Comparison of ENCODE assay signal across 8 cellular contexts in the genomic region with DNA sequence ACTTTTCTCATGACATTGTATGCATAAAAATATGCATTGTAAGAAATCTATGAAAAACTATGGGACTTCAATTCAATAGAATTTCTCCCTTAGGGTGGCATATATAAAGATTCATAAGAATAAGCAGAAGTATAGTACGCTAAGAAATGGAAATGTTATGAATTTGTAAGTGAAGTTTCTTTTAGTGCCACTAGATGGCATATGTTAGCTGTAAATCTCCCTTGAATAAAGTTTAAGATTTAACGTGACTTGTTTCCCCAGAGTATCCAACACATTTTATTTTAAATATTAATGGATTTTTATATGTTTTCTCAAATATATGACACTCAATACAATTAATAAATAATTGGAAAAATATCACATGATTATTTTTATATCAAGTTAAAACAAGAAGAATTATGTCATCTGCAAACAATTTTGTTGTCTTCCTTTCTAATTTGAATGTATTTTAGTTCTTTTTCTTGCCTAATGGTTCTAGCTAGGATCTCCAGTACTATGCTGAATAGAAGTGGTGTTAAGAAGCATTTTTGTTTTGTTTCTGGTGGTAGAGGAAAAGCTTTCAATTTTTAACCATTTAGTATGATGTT.
A peak's percentile ranks its signal among the peaks of the same experiment; 100 is the strongest.
DNase-seq lines count a peak whose midpoint lies in the region; ATAC-seq, FAIRE-seq and TF ChIP-seq lines count a peak whose summit lies in the region.

No MANE protein-coding gene starts in this region.

- H3K36me3 Mint-ChIP-seq in activated T-helper 17 cell treated with anti-CD3 and anti-CD28 coated beads, Interleukin-2, amount 50 U/mL, for 72 hours (ENCODE audit: low read depth), result no peaks in the 10 kb centered on the region

- H4K91ac ChIP-seq in mesenchymal stem cell (ENCODE audit: low read length), result no peak overlapping the region

- no peak overlapping the region for H2BK15ac ChIP-seq in mesenchymal stem cell (ENCODE audit: low read depth, poor library complexity, severe bottlenecking)

- H3K27me3 ChIP-seq in BJ (ENCODE audit: control insufficient read depth, insufficient read depth, low read length) (no peaks in the 10 kb centered on the region), K562 (ENCODE audit: control insufficient read depth in 2 of 2, insufficient read depth in 2 of 2, low read length in 2 of 2) (no peaks in the 10 kb centered on the region), mesenchymal stem cell (ENCODE audit: control insufficient read depth in 1 of 2, insufficient read depth in 1 of 2, low read length in 2 of 2) (no peaks in the 10 kb centered on the region)

- H3K79me2 ChIP-seq in K562 (ENCODE audit: control insufficient read depth, insufficient read depth, low read length), result no peaks in the 10 kb centered on the region

- H3K9me1 ChIP-seq in K562 (ENCODE audit: control insufficient read depth, insufficient read depth, low read length), result no peaks in the 10 kb centered on the region

- H2AFZ ChIP-seq in K562 (ENCODE audit: low read depth, low read length) (no peak overlapping the region), mesenchymal stem cell (ENCODE audit: low read depth, low read length) (no peak overlapping the region)

- H2BK5ac ChIP-seq in mesenchymal stem cell (ENCODE audit: low read depth, low read length, poor library complexity, severe bottlenecking), result no peak overlapping the region

- H3K9me3 ChIP-seq in K562 (replicated peaks; ENCODE audit: control insufficient read depth, insufficient read depth, low read depth, low read length) (no peaks in the 10 kb centered on the region), mesenchymal stem cell (ENCODE audit: control insufficient read depth, low read length) (no peaks in the 10 kb centered on the region)

- FAIRE-seq in K562 (lab: Jason Lieb, UNC), result peak; percentile 23

- H3K79me1 ChIP-seq in mesenchymal stem cell (replicated peaks; ENCODE audit: low read length, poor library complexity, severe bottlenecking), result no peaks in the 10 kb centered on the region

- CTCF ChIA-PET in BJ (lab: Yijun Ruan, JAX), result interaction anchor here (0.5 to 4.3 kb wide), 16 partner anchors 8 to 1246 kb away, joined by 3 to 22 read pairs (median 4); a partner anchor contains a TSS
- CTCF ChIA-PET in K562 (lab: Yijun Ruan, JAX; ENCODE audit: low intra/inter-chr PET ratio), result interaction anchor here (1.3 to 1.7 kb wide), 2 partner anchors 1089 to 1123 kb away, joined by 5 to 12 read pairs; no protein-coding TSS in a partner anchor

- no peaks in the 10 kb centered on the region for H3K9me3 Mint-ChIP-seq in activated T-helper 17 cell treated with anti-CD3 and anti-CD28 coated beads, Interleukin-2, amount 50 U/mL, for 72 hours

- no peak overlapping the region for H2AK5ac ChIP-seq in mesenchymal stem cell (ENCODE audit: low read length, severe bottlenecking)

- TF ChIP-seq POLR2A in K562 (conservative IDR thresholded peaks at IDR 0.05), result no peak

- in situ Hi-C loops in K562 (cut with MboI), result loop anchor here (10.0 to 25.0 kb wide), 3 partner anchors 1080 to 1255 kb away; no protein-coding TSS in a partner anchor

- no peak overlapping the region for H3K27ac ChIP-seq in K562 (ENCODE audit: extremely low read depth, low read depth, low read length)
- no peak overlapping the region for H3K27ac ChIP-seq in mesenchymal stem cell (ENCODE audit: low read length, poor library complexity, severe bottlenecking)

- H3K4me2 ChIP-seq in K562 (ENCODE audit: insufficient read depth, low read length) (no peak overlapping the region), mesenchymal stem cell (ENCODE audit: low read length, poor library complexity, severe bottlenecking) (no peak overlapping the region)

- H3K18ac ChIP-seq in mesenchymal stem cell (ENCODE audit: low read depth in 1 of 2, low read length in 2 of 2), result no peak overlapping the region

- H3K4ac ChIP-seq in mesenchymal stem cell (ENCODE audit: low read depth in 1 of 2, low read length in 2 of 2), result no peak overlapping the region

- no peak overlapping the region for H3K14ac ChIP-seq in mesenchymal stem cell (ENCODE audit: low read length in 2 of 2)

- WGBS in K562 (ENCODE audit: insufficient coverage, low coverage, missing lambda C conversion rate), result 6% methylated on average over 2 of the region's 2 CpGs
- no CpG with 5 or more reads among the region's 2 CpGs for WGBS in mesenchymal stem cell

- TF ChIP-seq EP300 in K562 (IDR thresholded peaks at IDR 0.05; ENCODE audit: low read length), result no peak

- TF ChIP-seq CTCF in BJ (IDR thresholded peaks at IDR 0.05; ENCODE audit: insufficient read depth, low read depth, low read length) (peak; percentile 47), K562 (IDR thresholded peaks at IDR 0.05 in 2 of 3, conservative IDR thresholded peaks at IDR 0.05 in 1 of 3; ENCODE audit: insufficient read depth in 2 of 3, low read depth in 1 of 3, low read length in 3 of 3) (peak in 2 of 3 experiments; percentile 16 to 66; a peak in 3 of 6 replicates)

- POLR2A ChIA-PET in BJ (lab: Charles Lee) (no interaction called here), K562 (lab: Yijun Ruan, JAX) (interaction anchor here (0.6 kb wide), 1 partner anchor 1122 kb away, joined by 4 read pairs; no protein-coding TSS in a partner anchor)

- peak; percentile 57 to 70 for TF ChIP-seq RAD21 in K562 (CRISPR knock-in tag; conservative IDR thresholded peaks at IDR 0.05 in 1 of 2, IDR thresholded peaks at IDR 0.05 in 1 of 2)

- H3K4me1 ChIP-seq in K562 (replicated peaks in 1 of 2; ENCODE audit: control insufficient read depth in 2 of 2, insufficient read depth in 2 of 2, low read length in 2 of 2) (no peaks in the 10 kb centered on the region), mesenchymal stem cell (ENCODE audit: control insufficient read depth, insufficient read depth, low read depth, low read length) (no peaks in the 10 kb centered on the region)

- no peak overlapping the region for H3K4me3 Mint-ChIP-seq in activated T-helper 17 cell treated with anti-CD3 and anti-CD28 coated beads, Interleukin-2, amount 50 U/mL, for 72 hours

- H3K27me3 Mint-ChIP-seq in activated T-helper 17 cell treated with anti-CD3 and anti-CD28 coated beads, Interleukin-2, amount 50 U/mL, for 72 hours, result no peaks in the 10 kb centered on the region

- H3K27ac Mint-ChIP-seq in activated T-helper 17 cell treated with anti-CD3 and anti-CD28 coated beads, Interleukin-2, amount 50 U/mL, for 72 hours, result no peak overlapping the region

- H4K20me1 ChIP-seq in K562 (replicated peaks; ENCODE audit: control insufficient read depth, insufficient read depth, low read length), result no peaks in the 10 kb centered on the region

- ATAC-seq in GM19467 (IDR thresholded peaks at IDR 0.05; ENCODE audit: unreplicated experiment), result peak; percentile 63
- ATAC-seq in K562, result peak; percentile 51; the same call in 1 of the 3 replicates
- no peak for ATAC-seq in HG03571 (IDR thresholded peaks at IDR 0.05; ENCODE audit: unreplicated experiment)
- no peak for ATAC-seq in activated T-helper 17 cell treated with anti-CD3 and anti-CD28 coated beads, Interleukin-2, amount 50 U/mL, for 72 hours (replicated peaks)

- no peak overlapping the region for H4K8ac ChIP-seq in mesenchymal stem cell (ENCODE audit: low read length)

- DNase-seq in BJ (ENCODE audit: low read depth), result no peak
- peak; percentile 60 for DNase-seq in NCI-H1105 treated with DMSO at 0.1 percent for 48 hours (lab: John Stamatoyannopoulos, UW)
- DNase-seq in K562 (ENCODE audit: extremely low read depth in 1 of 4, low spot score in 3 of 4), result peak; percentile 15 to 32 (median 24)
- peak; percentile 35 for DNase-seq in mesenchymal stem cell
- DNase-seq in mesenteric fat pad (ENCODE audit: low spot score), result no peak

- H2BK12ac ChIP-seq in mesenchymal stem cell (ENCODE audit: low read length in 2 of 2), result no peak overlapping the region

- intact Hi-C loops in K562 (cut with micrococcal nuclease), result loop anchor here (2.0 to 10.0 kb wide), 4 partner anchors 562 to 1246 kb away; no protein-coding TSS in a partner anchor

- no peak overlapping the region for H2BK120ac ChIP-seq in mesenchymal stem cell (ENCODE audit: low read depth, low read length)

- no TSS peak for BruUV-seq in K562 (replicated peaks; lab: Mats Ljungman, UMichigan)

- H3K36me3 ChIP-seq in BJ (ENCODE audit: control insufficient read depth, insufficient read depth, low read length) (no peaks in the 10 kb centered on the region), K562 (ENCODE audit: control insufficient read depth, insufficient read depth, low read length) (no peaks in the 10 kb centered on the region), mesenchymal stem cell (ENCODE audit: control insufficient read depth in 1 of 2, insufficient read depth in 2 of 2, low read depth in 1 of 2, low read length in 2 of 2) (no peaks in the 10 kb centered on the region)

- H3K23ac ChIP-seq in mesenchymal stem cell (ENCODE audit: low read length in 2 of 2), result no peak overlapping the region

- H3K4me3 ChIP-seq in BJ (ENCODE audit: low read depth, low read length) (no peak overlapping the region), K562 (no peak overlapping the region), mesenchymal stem cell (ENCODE audit: insufficient read depth in 1 of 2, low read depth in 1 of 2, low read length in 2 of 2) (no peak overlapping the region)

- H3K9ac ChIP-seq in K562 (ENCODE audit: insufficient read depth in 1 of 2, low read depth in 2 of 2, low read length in 2 of 2), result no peak overlapping the region
- peak overlapping the region; percentile 24 for H3K9ac ChIP-seq in mesenchymal stem cell (ENCODE audit: low read length)

- H3K4me1 Mint-ChIP-seq in activated T-helper 17 cell treated with anti-CD3 and anti-CD28 coated beads, Interleukin-2, amount 50 U/mL, for 72 hours, result no peaks in the 10 kb centered on the region

TF ChIP-seq in K562, 482 proteins besides CTCF, POLR2A, EP300 and RAD21 (continues in another document):
- TF ChIP-seq, protein P1, sequence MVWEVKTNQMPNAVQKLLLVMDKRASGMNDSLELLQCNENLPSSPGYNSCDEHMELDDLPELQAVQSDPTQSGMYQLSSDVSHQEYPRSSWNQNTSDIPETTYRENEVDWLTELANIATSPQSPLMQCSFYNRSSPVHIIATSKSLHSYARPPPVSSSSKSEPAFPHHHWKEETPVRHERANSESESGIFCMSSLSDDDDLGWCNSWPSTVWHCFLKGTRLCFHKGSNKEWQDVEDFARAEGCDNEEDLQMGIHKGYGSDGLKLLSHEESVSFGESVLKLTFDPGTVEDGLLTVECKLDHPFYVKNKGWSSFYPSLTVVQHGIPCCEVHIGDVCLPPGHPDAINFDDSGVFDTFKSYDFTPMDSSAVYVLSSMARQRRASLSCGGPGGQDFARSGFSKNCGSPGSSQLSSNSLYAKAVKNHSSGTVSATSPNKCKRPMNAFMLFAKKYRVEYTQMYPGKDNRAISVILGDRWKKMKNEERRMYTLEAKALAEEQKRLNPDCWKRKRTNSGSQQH (CRISPR knock-in tag; IDR thresholded peaks at IDR 0.05), result no peak

Comparison
In these comparisons a context has a peak if more than half of its experiments do, and no peak if none do; other contexts are left out.
1. DNase-seq: peak in NCI-H1105 treated with DMSO at 0.1 percent for 48 hours (single experiment), K562 (4 of 4) and mesenchymal stem cell (single experiment); none in BJ (single experiment) and mesenteric fat pad (single experiment).
2. ATAC-seq: peak in GM19467 (single experiment) and K562 (single experiment); none in HG03571 (single experiment) and activated T-helper 17 cell treated with anti-CD3 and anti-CD28 coated beads, Interleukin-2, amount 50 U/mL, for 72 hours (single experiment).